Comparison of ENCODE assay signal across 8 cellular contexts in the genomic region with DNA sequence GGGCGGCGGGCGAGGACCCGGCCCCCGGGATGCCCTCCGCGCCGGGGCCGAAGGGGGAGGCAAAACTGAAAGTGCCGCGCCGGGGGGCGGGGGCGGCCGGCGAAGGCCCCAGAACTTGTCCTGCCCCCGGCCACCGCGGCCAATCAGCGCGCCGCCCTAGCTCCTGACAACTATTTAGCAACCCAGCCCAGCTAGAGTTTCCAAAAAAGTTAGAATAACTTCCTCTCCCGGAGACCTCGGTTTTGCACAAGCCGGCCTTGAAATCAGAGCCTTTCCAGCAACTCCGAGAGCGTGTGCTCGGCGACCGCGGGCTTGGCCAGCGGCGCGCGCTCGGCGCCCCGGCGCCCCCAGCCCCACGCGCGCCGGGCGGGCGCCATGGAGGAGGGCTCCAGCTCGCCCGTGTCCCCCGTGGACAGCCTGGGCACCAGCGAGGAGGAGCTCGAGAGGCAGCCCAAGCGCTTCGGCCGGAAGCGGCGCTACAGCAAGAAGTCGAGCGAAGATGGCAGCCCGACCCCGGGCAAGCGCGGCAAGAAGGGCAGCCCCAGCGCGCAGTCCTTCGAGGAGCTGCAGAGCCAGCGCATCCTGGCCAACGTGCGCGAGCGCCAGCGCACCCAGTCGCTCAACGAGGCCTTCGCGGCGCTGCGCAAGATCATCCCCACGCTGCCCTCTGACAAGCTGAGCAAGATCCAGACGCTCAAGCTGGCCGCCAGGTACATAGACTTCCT. TPM values are rescaled to one million over a fixed set of nuclear protein-coding genes. Genes with fewer than 3 reads are reported as not detected.
DNase-seq lines count a peak whose midpoint lies in the region; ATAC-seq and TF ChIP-seq lines count a peak whose summit lies in the region.

A gene (plus strand): TSS at position 245 of the 725 bp plus-strand sequence. CDS start 131 bp downstream, at position 376.

- H3K4me1 ChIP-seq in BLaER1 treated with 17β-estradiol and CSF1 and Interleukin-3, amounts not matched to agents 10 nM and 100 nM: peaks cover 0 to 7% (median 0%) of the 10 kb centered on the region in 10 experiments; a peak in 4 of 20 replicates

- 0 out of 22 replicates have a peak, but pooled peaks cover 0 to 4% (median 0%) of the 10 kb centered on the region in 11 experiments for H4K20me1 ChIP-seq in BLaER1 treated with 17β-estradiol and CSF1 and Interleukin-3, amounts not matched to agents 10 nM and 100 nM

- peak within 1 kb of the TSS in 6 of 10 experiments; percentile 14 to 42 (median 24); a peak in 8 of 20 replicates for H3K4me3 ChIP-seq in BLaER1 treated with 17β-estradiol and CSF1 and Interleukin-3, amounts not matched to agents 10 nM and 100 nM
- H3K4me3 ChIP-seq in fibroblast of villous mesenchyme (ENCODE audit: low read depth, low read length): peak within 1 kb of the TSS; percentile 83

- no peak within 1 kb of the TSS for H3K27ac ChIP-seq in BLaER1 treated with 17β-estradiol and CSF1 and Interleukin-3, amounts not matched to agents 10 nM and 100 nM

- peak; percentile 84 for ATAC-seq in omental fat pad (ENCODE audit: low FRiP score)
- ATAC-seq in GM21367 (IDR thresholded peaks at IDR 0.05; ENCODE audit: unreplicated experiment): no peak

- H3K36me3 ChIP-seq in BLaER1 treated with 17β-estradiol and CSF1 and Interleukin-3, amounts not matched to agents 10 nM and 100 nM: no peaks in the 10 kb centered on the region

- H3K9me3 ChIP-seq in BLaER1 treated with 17β-estradiol and CSF1 and Interleukin-3, amounts not matched to agents 10 nM and 100 nM (replicated peaks in 1 of 11): peaks cover 29 to 38% (median 33%) of the 10 kb centered on the region in 11 experiments

- no peak within 1 kb of the TSS for H3K9ac ChIP-seq in BLaER1 treated with 17β-estradiol and CSF1 and Interleukin-3, amounts not matched to agents 10 nM and 100 nM

- no peak for TF ChIP-seq CTCF in fibroblast of villous mesenchyme (IDR thresholded peaks at IDR 0.05; ENCODE audit: insufficient read depth, low read depth, low read length)
- TF ChIP-seq CTCF in omental fat pad (IDR thresholded peaks at IDR 0.05): no peak

- peaks cover 52 to 79% (median 60%) of the 10 kb centered on the region in 11 experiments for H3K27me3 ChIP-seq in BLaER1 treated with 17β-estradiol and CSF1 and Interleukin-3, amounts not matched to agents 10 nM and 100 nM

- DNase-seq in fibroblast of villous mesenchyme (ENCODE audit: low read depth) (peak; percentile 96), omental fat pad (ENCODE audit: low spot score) (no peak), activated gamma-delta T cell treated with Interleukin-2 at 50 U/mL for 16 hours (no peak), OCI-M1 (lab: John Stamatoyannopoulos, UW) (no peak), NCI-H1048 (lab: John Stamatoyannopoulos, UW) (no peak)

- peak within 1 kb of the TSS in 7 of 11 experiments; percentile 18 to 36 (median 31); a peak in 10 of 22 replicates for H3K4me2 ChIP-seq in BLaER1 treated with 17β-estradiol and CSF1 and Interleukin-3, amounts not matched to agents 10 nM and 100 nM

TF ChIP-seq in PFSK-1, 5 proteins besides CTCF, POLR2A, EP300 and RAD21:
- TF ChIP-seq FOXP2 (optimal IDR thresholded peaks at IDR 0.05; ENCODE audit: borderline replicate concordance, extremely low read depth, extremely low read length, insufficient read depth): no peak
- peak; percentile 75; the same call in 1 of the 2 replicates for TF ChIP-seq SIN3A (IDR thresholded peaks at IDR 0.05; ENCODE audit: borderline replicate concordance, insufficient read depth, low read length)
- peak; percentile 89; the same call in 1 of the 2 replicates for TF ChIP-seq POLR2AphosphoS5 (IDR thresholded peaks at IDR 0.05; ENCODE audit: low read depth, low read length)
- TF ChIP-seq, protein P1, sequence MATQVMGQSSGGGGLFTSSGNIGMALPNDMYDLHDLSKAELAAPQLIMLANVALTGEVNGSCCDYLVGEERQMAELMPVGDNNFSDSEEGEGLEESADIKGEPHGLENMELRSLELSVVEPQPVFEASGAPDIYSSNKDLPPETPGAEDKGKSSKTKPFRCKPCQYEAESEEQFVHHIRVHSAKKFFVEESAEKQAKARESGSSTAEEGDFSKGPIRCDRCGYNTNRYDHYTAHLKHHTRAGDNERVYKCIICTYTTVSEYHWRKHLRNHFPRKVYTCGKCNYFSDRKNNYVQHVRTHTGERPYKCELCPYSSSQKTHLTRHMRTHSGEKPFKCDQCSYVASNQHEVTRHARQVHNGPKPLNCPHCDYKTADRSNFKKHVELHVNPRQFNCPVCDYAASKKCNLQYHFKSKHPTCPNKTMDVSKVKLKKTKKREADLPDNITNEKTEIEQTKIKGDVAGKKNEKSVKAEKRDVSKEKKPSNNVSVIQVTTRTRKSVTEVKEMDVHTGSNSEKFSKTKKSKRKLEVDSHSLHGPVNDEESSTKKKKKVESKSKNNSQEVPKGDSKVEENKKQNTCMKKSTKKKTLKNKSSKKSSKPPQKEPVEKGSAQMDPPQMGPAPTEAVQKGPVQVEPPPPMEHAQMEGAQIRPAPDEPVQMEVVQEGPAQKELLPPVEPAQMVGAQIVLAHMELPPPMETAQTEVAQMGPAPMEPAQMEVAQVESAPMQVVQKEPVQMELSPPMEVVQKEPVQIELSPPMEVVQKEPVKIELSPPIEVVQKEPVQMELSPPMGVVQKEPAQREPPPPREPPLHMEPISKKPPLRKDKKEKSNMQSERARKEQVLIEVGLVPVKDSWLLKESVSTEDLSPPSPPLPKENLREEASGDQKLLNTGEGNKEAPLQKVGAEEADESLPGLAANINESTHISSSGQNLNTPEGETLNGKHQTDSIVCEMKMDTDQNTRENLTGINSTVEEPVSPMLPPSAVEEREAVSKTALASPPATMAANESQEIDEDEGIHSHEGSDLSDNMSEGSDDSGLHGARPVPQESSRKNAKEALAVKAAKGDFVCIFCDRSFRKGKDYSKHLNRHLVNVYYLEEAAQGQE (IDR thresholded peaks at IDR 0.05; ENCODE audit: insufficient read depth in 1 of 2, low read depth in 2 of 2, low read length in 2 of 2): peak in 1 of 2 experiments; percentile 58; a peak in 1 of 4 replicates
- TF ChIP-seq TAF1 (IDR thresholded peaks at IDR 0.05; ENCODE audit: borderline replicate concordance, insufficient read depth, low read length): peak; percentile 97
TF ChIP-seq in PFSK-1: peak in this region for 4.

RNA-seq across cellular contexts. Expression of the gene that starts here (rescaled TPM):
- polyA plus RNA-seq in PFSK-1 (2012; ENCODE audit: insufficient read length, low read depth): 142 TPM
- total RNA-seq in fibroblast of villous mesenchyme: 47.4 and 58.7 TPM in 2 replicates
- total RNA-seq in omental fat pad: 100 to 1,000 TPM in 2 of 4 donors, 10 to 100 TPM in 2; 90.8 to 141 (median 116) TPM
